In the genomic region with DNA sequence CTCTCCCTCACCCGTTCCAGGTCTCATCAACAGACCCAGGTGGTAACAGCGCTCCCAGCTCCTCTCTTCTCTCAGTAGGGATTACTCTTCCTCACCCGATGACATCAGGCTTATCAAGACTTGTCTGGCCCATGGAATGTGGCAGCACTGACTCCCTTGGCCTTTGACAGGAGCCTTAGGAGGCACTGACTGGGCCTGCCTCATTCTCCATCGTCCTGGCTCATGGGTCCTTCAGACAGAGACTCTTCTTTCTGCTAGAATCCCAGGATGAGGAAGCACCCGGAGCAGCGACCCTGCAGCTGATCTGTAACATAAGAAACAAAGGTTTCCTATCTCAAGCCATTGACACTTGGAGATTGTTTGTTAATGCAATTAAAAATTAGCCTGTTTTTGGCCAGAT, we compare ENCODE assay signal across 19 cellular contexts.
DNase-seq lines count a peak whose midpoint lies in the region; ATAC-seq and TF ChIP-seq lines count a peak whose summit lies in the region.
"Had no signal": no experiment of that assay in that cellular context is flagged by ENCODE, and none has a peak within 500 bp of the region (broad histone marks: within the 10 kb centered on the region; RNA-seq: fewer than 3 reads in every experiment).

No MANE protein-coding gene starts in this region.

- H3K27ac ChIP-seq in H9 (ENCODE audit: insufficient read length, low read depth, low read length): no peak overlapping the region
- no peak overlapping the region for H3K27ac ChIP-seq in mesendoderm (ENCODE audit: low read depth, low read length)
- H3K27ac ChIP-seq: 22Rv1; A549; BLaER1 treated with 17β-estradiol and CSF1 and Interleukin-3, amounts not matched to agents 10 nM and 100 nM; C4-2B had no signal

- no CpG with 5 or more reads among the region's 6 CpGs for WGBS in H9 (ENCODE audit: extremely low coverage, insufficient read length, low lambda C conversion rate)
- no CpG with 5 or more reads among the region's 6 CpGs for WGBS in mesendoderm (ENCODE audit: extremely low coverage, insufficient coverage, low lambda C conversion rate)

- H3K56ac ChIP-seq in H9 (ENCODE audit: insufficient read length, low read depth, low read length) (no peak overlapping the region), mesendoderm (ENCODE audit: low read length) (no peak overlapping the region)

- H3K18ac ChIP-seq in H9 (ENCODE audit: insufficient read length, low read depth, low read length): no peak overlapping the region
- H3K18ac ChIP-seq in mesendoderm (ENCODE audit: low read length): no peak overlapping the region

- H3K27me3 ChIP-seq in H9 (ENCODE audit: insufficient read depth, low read length) (no peaks in the 10 kb centered on the region), mesendoderm (ENCODE audit: insufficient read depth, low read length, poor library complexity) (no peaks in the 10 kb centered on the region)
- H3K27me3 ChIP-seq: BLaER1 treated with 17β-estradiol and CSF1 and Interleukin-3, amounts not matched to agents 10 nM and 100 nM had no signal

- no peak overlapping the region for H2BK15ac ChIP-seq in H9 (ENCODE audit: low read depth, low read length)
- no peak overlapping the region for H2BK15ac ChIP-seq in mesendoderm (replicated peaks; ENCODE audit: low read depth)

- peaks cover 0 to 1% (median 0%) of the 10 kb centered on the region in 3 experiments; a peak in 1 of 7 replicates for H3K36me3 Mint-ChIP-seq in H9 (ENCODE audit: insufficient read depth in 1 of 3, low read depth in 3 of 3)
- H3K36me3 Mint-ChIP-seq: CD8-positive, alpha-beta T cell had no signal

- no peak overlapping the region for H2BK20ac ChIP-seq in H9 (ENCODE audit: low read depth, low read length, poor library complexity, severe bottlenecking)

- no peak for ATAC-seq in HG03520 (IDR thresholded peaks at IDR 0.05; ENCODE audit: unreplicated experiment)
- ATAC-seq: A549; CD8-positive, alpha-beta T cell; GM12878 had no signal

- peaks cover 6 to 60% of the 10 kb centered on the region in 2 experiments for H3K9me3 Mint-ChIP-seq in H9

- no peaks in the 10 kb centered on the region for H3K79me1 ChIP-seq in H9 (ENCODE audit: insufficient read depth, low read depth, low read length, poor library complexity, severe bottlenecking)
- no peaks in the 10 kb centered on the region for H3K79me1 ChIP-seq in mesendoderm (ENCODE audit: low read length)

- H3K4me1 ChIP-seq in H9 (ENCODE audit: insufficient read depth, low read length) (no peaks in the 10 kb centered on the region), mesendoderm (ENCODE audit: control insufficient read depth, low read depth, low read length) (no peaks in the 10 kb centered on the region)
- H3K4me1 ChIP-seq: A549; BLaER1 treated with 17β-estradiol and CSF1 and Interleukin-3, amounts not matched to agents 10 nM and 100 nM; Caco-2 had no signal

- DNase-seq in NCI-H82 (lab: John Stamatoyannopoulos, UW) (peak; percentile 14), NCI-H82 treated with DMSO at 0.1 percent for 48 hours (lab: John Stamatoyannopoulos, UW; ENCODE audit: unreplicated experiment) (no peak), H9 (no peak), mesendoderm (peak; percentile 62), G401 (ENCODE audit: low spot score) (no peak)
- DNase-seq: AML-193; Caco-2; Calu3; CD4-positive, alpha-beta T cell; CD8-positive, alpha-beta T cell; DMS79 treated with DMSO at 0.1 percent for 48 hours; GDM1 had no signal

- H3K79me2 ChIP-seq in H9 (ENCODE audit: insufficient read depth, low read length): no peaks in the 10 kb centered on the region
- no peaks in the 10 kb centered on the region for H3K79me2 ChIP-seq in mesendoderm (ENCODE audit: control insufficient read depth, insufficient read depth, low read length)

- no peak overlapping the region for H4K91ac ChIP-seq in H9 (ENCODE audit: insufficient read length, low read depth, low read length)

- no peak overlapping the region for H4K8ac ChIP-seq in H9 (replicated peaks; ENCODE audit: insufficient read length, low read depth, low read length)
- H4K8ac ChIP-seq in mesendoderm (ENCODE audit: low read depth, low read length): no peak overlapping the region

- no peak overlapping the region for H2BK120ac ChIP-seq in H9 (ENCODE audit: low read depth, low read length, poor library complexity, severe bottlenecking)
- no peak overlapping the region for H2BK120ac ChIP-seq in mesendoderm (ENCODE audit: low read depth, low read length)

- no peak overlapping the region for H3K23ac ChIP-seq in H9 (ENCODE audit: insufficient read length, low read depth, low read length)
- H3K23ac ChIP-seq in mesendoderm (ENCODE audit: low read length): no peak overlapping the region

- no peaks in the 10 kb centered on the region for H3K23me2 ChIP-seq in H9 (ENCODE audit: insufficient read length, low read depth, low read length, poor library complexity, severe bottlenecking)

- no peak overlapping the region for H2AFZ ChIP-seq in H9 (ENCODE audit: low read length)

- H3K27me3 Mint-ChIP-seq in H9 (ENCODE audit: low read depth): peaks cover 11% of the 10 kb centered on the region

- no peaks in the 10 kb centered on the region for H3K4me1 Mint-ChIP-seq in H9
- H3K4me1 Mint-ChIP-seq: B cell had no signal

- in situ Hi-C loops in G401 (cut with HindIII; ENCODE audit: low sequenced_read_pairs): no loop called here

- H3T11ph ChIP-seq in H9 (ENCODE audit: low read length): no peak overlapping the region

- H2BK12ac ChIP-seq in H9 (ENCODE audit: insufficient read length, low read depth, low read length): no peak overlapping the region

- no peak overlapping the region for H3K4me3 ChIP-seq in mesendoderm (ENCODE audit: low read length)
- H3K4me3 ChIP-seq: A549; BLaER1 treated with 17β-estradiol and CSF1 and Interleukin-3, amounts not matched to agents 10 nM and 100 nM; GM12878 had no signal

- TF ChIP-seq CTCF in H9 (conservative IDR thresholded peaks at IDR 0.05): no peak

- H3K9ac ChIP-seq in H9 (ENCODE audit: extremely low read depth, insufficient read length, low read length) (no peak overlapping the region), mesendoderm (ENCODE audit: low read length) (no peak overlapping the region)
- H3K9ac ChIP-seq: BLaER1 treated with 17β-estradiol and CSF1 and Interleukin-3, amounts not matched to agents 10 nM and 100 nM had no signal

- no peaks in the 10 kb centered on the region for H3K9me3 ChIP-seq in H9 (ENCODE audit: control insufficient read depth, low read depth, low read length)
- H3K9me3 ChIP-seq: A549, Caco-2 had no signal

- H3K4ac ChIP-seq in H9 (ENCODE audit: low read depth, low read length) (no peak overlapping the region), mesendoderm (ENCODE audit: low read depth, low read length) (no peak overlapping the region)

- H2BK5ac ChIP-seq in H9 (ENCODE audit: insufficient read length, low read length) (no peak overlapping the region), mesendoderm (ENCODE audit: low read length) (no peak overlapping the region)

- no peaks in the 10 kb centered on the region for H3K36me3 ChIP-seq in mesendoderm (ENCODE audit: control insufficient read depth, insufficient read depth, low read length)
- H3K36me3 ChIP-seq: BLaER1 treated with 17β-estradiol and CSF1 and Interleukin-3, amounts not matched to agents 10 nM and 100 nM had no signal

- H3K14ac ChIP-seq in H9 (ENCODE audit: insufficient read depth, low read length): 0 out of 2 replicates have a peak overlapping the region, but pooled peaks have one; percentile 39

- H3K4me3 Mint-ChIP-seq in H9: no peak overlapping the region
- H3K4me3 Mint-ChIP-seq: B cell; CD4-positive, alpha-beta T cell; CD8-positive, alpha-beta T cell had no signal

- H3K4me2 ChIP-seq in H9 (ENCODE audit: insufficient read depth, insufficient read length, low read length): no peak overlapping the region
- no peak overlapping the region for H3K4me2 ChIP-seq in mesendoderm (ENCODE audit: low read length)
- H3K4me2 ChIP-seq: A549; BLaER1 treated with 17β-estradiol and CSF1 and Interleukin-3, amounts not matched to agents 10 nM and 100 nM had no signal

- H2AK5ac ChIP-seq in H9 (ENCODE audit: insufficient read length, low read length) (no peak overlapping the region), mesendoderm (ENCODE audit: low read length) (no peak overlapping the region)

- H4K5ac ChIP-seq in H9 (ENCODE audit: insufficient read length, low read depth, low read length) (no peak overlapping the region), mesendoderm (ENCODE audit: low read length) (no peak overlapping the region)

- no peaks in the 10 kb centered on the region for H4K20me1 ChIP-seq in H9 (ENCODE audit: control insufficient read depth, insufficient read depth, insufficient read length)
- H4K20me1 ChIP-seq: BLaER1 treated with 17β-estradiol and CSF1 and Interleukin-3, amounts not matched to agents 10 nM and 100 nM had no signal

- H3K27ac Mint-ChIP-seq in H9: no peak overlapping the region
- H3K27ac Mint-ChIP-seq: B cell; CD4-positive, alpha-beta T cell; CD8-positive, alpha-beta T cell had no signal

Comparison
In these comparisons a context has a peak if more than half of its experiments do, and no peak if none do; other contexts are left out.
1. DNase-seq: peak in NCI-H82 (single experiment) and mesendoderm (single experiment); none in NCI-H82 treated with DMSO at 0.1 percent for 48 hours (single experiment), H9 (single experiment) and G401 (single experiment).